ENCODE assay signal across 25 cellular contexts in the genomic region with DNA sequence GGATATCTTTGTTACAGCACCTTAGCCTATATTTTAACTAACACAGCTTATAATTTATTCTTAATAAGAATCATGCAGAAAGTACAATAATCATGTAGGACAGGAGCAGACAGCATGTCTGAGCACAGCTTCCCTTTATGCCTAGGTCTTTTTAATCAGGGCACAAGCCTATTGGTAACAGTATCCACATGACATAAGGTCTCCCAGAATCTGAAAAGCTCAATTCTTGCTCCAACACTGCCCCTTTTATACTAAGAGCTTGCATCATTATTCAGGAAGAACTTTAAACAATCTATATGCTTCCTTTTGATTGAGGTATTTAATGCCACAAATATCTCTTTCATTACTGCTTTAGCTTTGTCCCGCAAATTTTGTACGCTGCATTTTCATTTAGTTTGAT. TPM values are rescaled to one million over a fixed set of nuclear protein-coding genes. Genes with fewer than 3 reads are reported as not detected.
DNase-seq lines count a peak whose midpoint lies in the region; ATAC-seq, FAIRE-seq and TF ChIP-seq lines count a peak whose summit lies in the region.
"Had no signal": no experiment of that assay in that cellular context is flagged by ENCODE, and none has a peak within 500 bp of the region (broad histone marks: within the 10 kb centered on the region; RNA-seq: fewer than 3 reads in every experiment).

No MANE protein-coding gene starts in this region.

- TF ChIP-seq RAD21 in K562 (CRISPR knock-in tag; conservative IDR thresholded peaks at IDR 0.05 in 1 of 2, IDR thresholded peaks at IDR 0.05 in 1 of 2) = no peak

- POLR2A ChIA-PET in K562 (lab: Yijun Ruan, JAX) = interaction anchor here (0.6 kb wide), 1 partner anchor 10 kb away, joined by 3 read pairs; no protein-coding TSS in a partner anchor

- H3K27me3 ChIP-seq in K562 (ENCODE audit: control insufficient read depth in 2 of 2, insufficient read depth in 2 of 2, low read length in 2 of 2) (no peaks in the 10 kb centered on the region), SJCRH30 (no peaks in the 10 kb centered on the region)
- H3K27me3 ChIP-seq: BLaER1 treated with 17β-estradiol and CSF1 and Interleukin-3, amounts not matched to agents 10 nM and 100 nM had no signal

- no peaks in the 10 kb centered on the region for H3K27me3 Mint-ChIP-seq in neural crest cell (ENCODE audit: low read depth)
- peaks cover 30 to 44% of the 10 kb centered on the region in 2 donors for H3K27me3 Mint-ChIP-seq in natural killer cell treated with Interleukin-12 subunit alpha and Interleukin-12 subunit beta and Interleukin-15 and Interleukin-18, amount 100 ng/mL, for 72 hours

- peaks cover 5% of the 10 kb centered on the region for H3K4me1 Mint-ChIP-seq in neural crest cell
- H3K4me1 Mint-ChIP-seq in natural killer cell treated with Interleukin-12 subunit alpha and Interleukin-12 subunit beta and Interleukin-15 and Interleukin-18, amount 100 ng/mL, for 72 hours (ENCODE audit: low read depth in 2 of 2) = no peaks in the 10 kb centered on the region
- H3K4me1 Mint-ChIP-seq: B cell had no signal

- peak overlapping the region; percentile 27; the same call in 1 of the 2 replicates for H2AFZ ChIP-seq in K562 (ENCODE audit: low read depth, low read length)

- H3K9me1 ChIP-seq in K562 (ENCODE audit: control insufficient read depth, insufficient read depth, low read length) = no peaks in the 10 kb centered on the region

- H3K27ac Mint-ChIP-seq in neural crest cell (ENCODE audit: unreplicated experiment) = peak overlapping the region; percentile 1
- H3K27ac Mint-ChIP-seq in natural killer cell treated with Interleukin-12 subunit alpha and Interleukin-12 subunit beta and Interleukin-15 and Interleukin-18, amount 100 ng/mL, for 72 hours = no peak overlapping the region
- H3K27ac Mint-ChIP-seq: B cell; CD4-positive, alpha-beta T cell; CD8-positive, alpha-beta T cell had no signal

- H3K9me3 ChIP-seq in K562 (replicated peaks; ENCODE audit: control insufficient read depth, insufficient read depth, low read depth, low read length) (no peaks in the 10 kb centered on the region), SJCRH30 (replicated peaks) (no peaks in the 10 kb centered on the region)
- H3K9me3 ChIP-seq: A549 had no signal

- no peaks in the 10 kb centered on the region for H3K79me2 ChIP-seq in K562 (ENCODE audit: control insufficient read depth, insufficient read depth, low read length)

- no peak overlapping the region for H3K9ac ChIP-seq in K562 (ENCODE audit: insufficient read depth in 1 of 2, low read depth in 2 of 2, low read length in 2 of 2)
- H3K9ac ChIP-seq: BLaER1 treated with 17β-estradiol and CSF1 and Interleukin-3, amounts not matched to agents 10 nM and 100 nM had no signal

- no TSS peak for BruUV-seq in K562 (replicated peaks; lab: Mats Ljungman, UMichigan)

- H3K4me3 Mint-ChIP-seq in neural crest cell = no peak overlapping the region
- no peak overlapping the region for H3K4me3 Mint-ChIP-seq in natural killer cell treated with Interleukin-12 subunit alpha and Interleukin-12 subunit beta and Interleukin-15 and Interleukin-18, amount 100 ng/mL, for 72 hours
- H3K4me3 Mint-ChIP-seq: B cell; CD4-positive, alpha-beta T cell; CD8-positive, alpha-beta T cell had no signal

- no peaks in the 10 kb centered on the region for H4K20me1 ChIP-seq in K562 (replicated peaks; ENCODE audit: control insufficient read depth, insufficient read depth, low read length)
- H4K20me1 ChIP-seq: BLaER1 treated with 17β-estradiol and CSF1 and Interleukin-3, amounts not matched to agents 10 nM and 100 nM had no signal

- peaks cover 11% of the 10 kb centered on the region for H3K36me3 Mint-ChIP-seq in neural crest cell (ENCODE audit: low read depth)
- H3K36me3 Mint-ChIP-seq in natural killer cell treated with Interleukin-12 subunit alpha and Interleukin-12 subunit beta and Interleukin-15 and Interleukin-18, amount 100 ng/mL, for 72 hours = peaks cover 6% of the 10 kb centered on the region
- H3K36me3 Mint-ChIP-seq: CD8-positive, alpha-beta T cell had no signal

- FAIRE-seq in K562 (lab: Jason Lieb, UNC) = no peak
- FAIRE-seq: A549, GM12891, GM19239 had no signal

- H3K36me3 ChIP-seq in K562 (ENCODE audit: control insufficient read depth, insufficient read depth, low read length) = no peaks in the 10 kb centered on the region
- no peaks in the 10 kb centered on the region for H3K36me3 ChIP-seq in SJCRH30
- H3K36me3 ChIP-seq: BLaER1 treated with 17β-estradiol and CSF1 and Interleukin-3, amounts not matched to agents 10 nM and 100 nM had no signal

- H3K4me1 ChIP-seq in K562 (replicated peaks in 1 of 2; ENCODE audit: control insufficient read depth in 2 of 2, insufficient read depth in 2 of 2, low read length in 2 of 2) (no peaks in the 10 kb centered on the region; a peak in 2 of 5 replicates), SJCRH30 (no peaks in the 10 kb centered on the region)
- H3K4me1 ChIP-seq: A549; BLaER1 treated with 17β-estradiol and CSF1 and Interleukin-3, amounts not matched to agents 10 nM and 100 nM had no signal

- in situ Hi-C loops in K562 (cut with MboI) = no loop called here

- peak; percentile 50; the same call in 1 of the 3 replicates for ATAC-seq in K562
- no peak for ATAC-seq in natural killer cell treated with Interleukin-12 subunit alpha and Interleukin-12 subunit beta and Interleukin-15 and Interleukin-18, amount 100 ng/mL, for 72 hours
- no peak for ATAC-seq in GM19328 (IDR thresholded peaks at IDR 0.05; ENCODE audit: unreplicated experiment)
- ATAC-seq: A549; CD8-positive, alpha-beta T cell had no signal

- DNase-seq in NCI-H2171 treated with DMSO at 0.1 percent for 48 hours (lab: John Stamatoyannopoulos, UW) = peak; percentile 6
- no peak for DNase-seq in NCI-H2171 (lab: John Stamatoyannopoulos, UW)
- DNase-seq in RPMI7951 (ENCODE audit: low read depth) = peak; percentile 21
- no peak for DNase-seq in K562 (ENCODE audit: extremely low read depth in 1 of 4, low spot score in 3 of 4)
- DNase-seq in neural crest cell (ENCODE audit: low read depth, low spot score) = no peak
- no peak for DNase-seq in SJCRH30
- DNase-seq in natural killer cell treated with Interleukin-12 subunit alpha and Interleukin-12 subunit beta and Interleukin-15 and Interleukin-18, amount 100 ng/mL, for 72 hours (ENCODE audit: low spot score) = no peak
- DNase-seq: AML-193; CD4-positive, alpha-beta T cell; CD8-positive, alpha-beta T cell; COR-L47; DMS 273 treated with DMSO at 0.1 percent for 48 hours; DMS153; DMS53; DMS79; GF-D8 had no signal

- no peak overlapping the region for H3K4me3 ChIP-seq in K562
- H3K4me3 ChIP-seq in SJCRH30 = no peak overlapping the region
- H3K4me3 ChIP-seq: A549; BLaER1 treated with 17β-estradiol and CSF1 and Interleukin-3, amounts not matched to agents 10 nM and 100 nM had no signal

- no peak overlapping the region for H3K27ac ChIP-seq in K562 (ENCODE audit: extremely low read depth, low read depth, low read length)
- no peak overlapping the region for H3K27ac ChIP-seq in SJCRH30
- H3K27ac ChIP-seq: 22Rv1; A549; BLaER1 treated with 17β-estradiol and CSF1 and Interleukin-3, amounts not matched to agents 10 nM and 100 nM; C4-2B had no signal

- CTCF ChIA-PET in K562 (lab: Yijun Ruan, JAX; ENCODE audit: low intra/inter-chr PET ratio) = no interaction called here

- TF ChIP-seq CTCF in K562 (IDR thresholded peaks at IDR 0.05 in 2 of 3, conservative IDR thresholded peaks at IDR 0.05 in 1 of 3; ENCODE audit: insufficient read depth in 2 of 3, low read depth in 1 of 3, low read length in 3 of 3) = no peak
- no peak for TF ChIP-seq CTCF in neural crest cell (conservative IDR thresholded peaks at IDR 0.05)

- no peak for TF ChIP-seq POLR2A in K562 (conservative IDR thresholded peaks at IDR 0.05)

- H3K4me2 ChIP-seq in K562 (ENCODE audit: insufficient read depth, low read length) = no peak overlapping the region
- H3K4me2 ChIP-seq: A549; BLaER1 treated with 17β-estradiol and CSF1 and Interleukin-3, amounts not matched to agents 10 nM and 100 nM had no signal

- WGBS in K562 (ENCODE audit: insufficient coverage, low coverage, missing lambda C conversion rate) = 81% methylated on average over 2 of the region's 2 CpGs

- peaks cover 18% of the 10 kb centered on the region for H3K9me3 Mint-ChIP-seq in neural crest cell
- peaks cover 6% of the 10 kb centered on the region for H3K9me3 Mint-ChIP-seq in natural killer cell treated with Interleukin-12 subunit alpha and Interleukin-12 subunit beta and Interleukin-15 and Interleukin-18, amount 100 ng/mL, for 72 hours
- H3K9me3 Mint-ChIP-seq: CD4-positive, alpha-beta T cell; CD8-positive, alpha-beta T cell had no signal

- intact Hi-C loops in K562 (cut with micrococcal nuclease) = no loop called here

- TF ChIP-seq EP300 in K562 (IDR thresholded peaks at IDR 0.05; ENCODE audit: low read length) = peak; percentile 20; the same call in 1 of the 2 replicates

TF ChIP-seq in K562, 482 proteins besides CTCF, POLR2A, EP300 and RAD21 (continues in another document):
- no peak for TF ChIP-seq NR1H2 (CRISPR knock-in tag; IDR thresholded peaks at IDR 0.05)
- no peak for TF ChIP-seq FOXA1 (IDR thresholded peaks at IDR 0.05; ENCODE audit: borderline replicate concordance)

RNA-seq across cellular contexts. Expression of gene IL6, which starts 31.6 kb away (rescaled TPM):
- total RNA-seq in RPMI7951 (2014; rRNA removed; shearing (Covaris generic)) = 11.4 and 14.3 TPM in 2 replicates
- total RNA-seq in K562 (2011; cell fraction: chromatin; rRNA removed; ENCODE audit: low replicate concordance) = 5.2 and 5.4 TPM in 2 replicates
- total RNA-seq in K562 (2011; cell fraction: nucleolus; rRNA removed) = 2.2 and 6.7 TPM in 2 replicates
- total RNA-seq in K562 (2011; cell fraction: nucleoplasm; rRNA removed) = 1.9 and 7.3 TPM in 2 replicates
- total RNA-seq in K562 (2014; rRNA removed) (1.1 and 1.2 TPM in 2 replicates), K562 (2014; rRNA removed; fragmentation: Illumina TruSeq; extraction: Trizol) (1.3 and 1.5 TPM in 2 replicates), K562 (2015; rRNA removed; fragmentation: Illumina TruSeq; extraction: Trizol) (0.68 and 0.76 TPM in 2 replicates), K562 (2021) (0.94 and 1.5 TPM in 2 replicates), neural crest cell (not detected in 2 replicates)
- polyA plus RNA-seq in K562 (2011; rRNA removed) (1.2 and 1.6 TPM in 2 replicates), K562 (2014; fragmentation: Illumina TruSeq; extraction: Trizol) (2.0 and 2.2 TPM in 2 replicates), K562 (2014; fragmentation: Nextera tagmentation; extraction: Ambion mirVana) (1 to 10 TPM; 1.5 to 2.9 TPM), K562 (2014; rRNA removed) (1.2 and 2.2 TPM in 2 replicates)
- polyA plus RNA-seq in K562 (2011; cell fraction: cytosol; rRNA removed) = 0.48 and 0.63 TPM in 2 replicates
- polyA plus RNA-seq in K562 (2011; cell fraction: nucleus; rRNA removed) = 3.0 and 4.2 TPM in 2 replicates
- polyA plus RNA-seq in K562 (2012) = 1.1 and 2.5 TPM in 2 replicates
- 0.57 and 1.1 TPM in 2 replicates for polyA minus RNA-seq in K562 (2011; rRNA and poly(A)+ RNA removed)
- polyA minus RNA-seq in K562 (2011; cell fraction: cytosol; rRNA and poly(A)+ RNA removed) = 1.4 and 1.5 TPM in 2 replicates
- 2.4 TPM in 2 replicates for polyA minus RNA-seq in K562 (2011; cell fraction: nucleus; rRNA and poly(A)+ RNA removed)
- 0.41 TPM in 1 of 2 replicates, not detected in the other for total RNA-seq in SJCRH30 (2014; rRNA removed; shearing (Covaris generic))
- total RNA-seq in natural killer cell treated with Interleukin-12 subunit alpha and Interleukin-12 subunit beta and Interleukin-15 and Interleukin-18, amount 100 ng/mL, for 72 hours = 100 to 1,000 TPM; 151 to 253 TPM
- total RNA-seq: A172; CD4-positive, alpha-beta T cell had no signal

Comparison
In these comparisons a context has a peak if more than half of its experiments do, and no peak if none do; other contexts are left out.
1. DNase-seq: peak in NCI-H2171 treated with DMSO at 0.1 percent for 48 hours (single experiment) and RPMI7951 (single experiment); none in NCI-H2171 (single experiment), K562 (0 of 4), neural crest cell (single experiment), SJCRH30 (0 of 2) and natural killer cell treated with Interleukin-12 subunit alpha and Interleukin-12 subunit beta and Interleukin-15 and Interleukin-18, amount 100 ng/mL, for 72 hours (single experiment).